ENCODE assay signal across 23 cellular contexts in the genomic region with DNA sequence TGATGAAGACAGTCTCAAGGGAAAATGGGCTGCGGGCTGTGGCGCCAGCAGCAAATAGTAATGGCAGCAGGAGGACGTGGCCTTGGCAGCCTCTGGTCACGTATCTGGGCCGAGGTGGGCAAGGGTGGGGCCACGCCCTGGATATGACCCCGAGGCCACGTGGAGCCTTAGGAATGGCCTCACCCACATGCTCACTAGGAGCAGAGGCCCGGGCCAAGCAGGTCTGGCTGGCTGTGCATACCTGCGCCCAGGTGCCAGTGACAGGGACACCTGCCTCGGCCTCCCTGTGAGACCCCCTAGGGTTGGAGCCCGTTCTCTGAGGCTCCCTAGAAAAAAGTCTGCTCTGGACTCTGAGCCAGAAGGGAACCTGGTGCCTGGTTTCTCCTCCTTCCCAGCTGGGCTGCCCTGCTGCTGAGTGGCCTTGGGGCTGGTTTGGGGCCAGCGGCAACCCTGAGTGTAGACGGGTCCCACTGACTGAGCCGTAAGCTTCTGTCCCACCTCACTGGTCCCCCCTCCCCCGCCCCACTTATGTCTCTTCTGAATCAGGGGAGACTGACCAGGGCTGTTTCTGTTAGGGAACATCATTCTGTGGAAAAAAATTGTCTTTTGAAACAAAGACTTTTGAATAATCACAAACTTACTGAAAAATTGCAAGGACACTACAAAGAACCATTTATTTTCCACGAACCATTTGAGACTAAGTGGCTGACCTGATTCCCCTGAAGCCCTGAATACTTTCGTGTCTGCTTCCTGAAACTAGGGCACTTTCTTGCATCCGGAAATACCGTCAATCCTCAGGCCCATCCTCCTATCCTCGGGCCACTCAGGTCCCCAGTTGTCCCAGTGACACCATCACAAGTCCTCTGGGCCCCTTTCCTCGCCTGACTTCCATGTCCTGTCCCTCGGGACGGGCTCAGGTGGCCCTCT.
DNase-seq lines count a peak whose midpoint lies in the region; ATAC-seq and TF ChIP-seq lines count a peak whose summit lies in the region.
"Had no signal": no experiment of that assay in that cellular context is flagged by ENCODE, and none has a peak within 500 bp of the region (broad histone marks: within the 10 kb centered on the region; RNA-seq: fewer than 3 reads in every experiment).

No MANE protein-coding gene starts in this region.

- TF ChIP-seq CTCF in right atrium auricular region (IDR thresholded peaks at IDR 0.05) = no peak
- TF ChIP-seq CTCF in heart right ventricle (IDR thresholded peaks at IDR 0.05) = no peak
- no peak for TF ChIP-seq CTCF in WERI-Rb-1 (IDR thresholded peaks at IDR 0.05; ENCODE audit: low read depth, low read length)
- TF ChIP-seq CTCF in neural progenitor cell (IDR thresholded peaks at IDR 0.05) = no peak

- no peak overlapping the region for H2AFZ ChIP-seq in neural progenitor cell (replicated peaks)

- peaks cover 0 to 30% of the 10 kb centered on the region in 2 donors for H3K4me1 ChIP-seq in right atrium auricular region
- peaks cover 0 to 35% (median 15%) of the 10 kb centered on the region in 9 donors for H3K4me1 ChIP-seq in heart right ventricle
- peaks cover 11% of the 10 kb centered on the region for H3K4me1 ChIP-seq in neural progenitor cell
- H3K4me1 ChIP-seq: A549, BE2C, prostate gland, thyroid gland had no signal

- H3K27me3 ChIP-seq in right atrium auricular region (no peaks in the 10 kb centered on the region), heart right ventricle (no peaks in the 10 kb centered on the region), WERI-Rb-1 (ENCODE audit: insufficient read depth, low read depth, severe bottlenecking) (no peaks in the 10 kb centered on the region), neural progenitor cell (no peaks in the 10 kb centered on the region), MG63 (no peaks in the 10 kb centered on the region)
- H3K27me3 ChIP-seq: BE2C, thyroid gland had no signal

- peaks cover 3% of the 10 kb centered on the region for H4K20me1 ChIP-seq in neural progenitor cell (ENCODE audit: low read depth)

- no peak overlapping the region for H3K4me2 ChIP-seq in neural progenitor cell
- H3K4me2 ChIP-seq: A549 had no signal

- H3K27me3 Mint-ChIP-seq in neural progenitor cell (ENCODE audit: insufficient read depth, low read depth) = peaks cover 11% of the 10 kb centered on the region
- H3K27me3 Mint-ChIP-seq in stimulated activated naive CD8-positive, alpha-beta T cell treated with anti-CD3 and anti-CD28 coated beads, Interleukin-15, amount 100 ng/mL, for 72 hours = no peaks in the 10 kb centered on the region
- H3K27me3 Mint-ChIP-seq: activated T-cell treated with anti-CD3 and anti-CD28 coated beads, Interleukin-2, amount 50 U/mL, for 24 hours; T-cell had no signal

- DNase-seq in right atrium auricular region (ENCODE audit: low spot score) (no peak), heart right ventricle (no peak), WERI-Rb-1 (no peak), neural progenitor cell (ENCODE audit: low spot score) (no peak), NCI-H187 (lab: John Stamatoyannopoulos, UW) (no peak), hypothalamus (lab: John Stamatoyannopoulos, UW) (no peak), MG63 (no peak)
- DNase-seq in stimulated activated naive CD8-positive, alpha-beta T cell treated with anti-CD3 and anti-CD28 coated beads, Interleukin-15, amount 100 ng/mL, for 72 hours = no peak
- DNase-seq: activated CD8-positive, alpha-beta memory T cell treated with anti-CD3 and anti-CD28 coated beads for 24 hours; activated naive CD4-positive, alpha-beta T cell treated with anti-CD3 and anti-CD28 coated beads for 36 hours; activated T-cell treated with anti-CD3 and anti-CD28 coated beads, Interleukin-2, amount 50 U/mL, for 24 hours; amniotic stem cell; natural killer cell; NCI-H1417 treated with DMSO at 0.1 percent for 48 hours; NCI-H748 treated with DMSO at 0.1 percent for 48 hours; stimulated activated CD4-positive, alpha-beta T cell treated with anti-CD3 and anti-CD28 coated beads, Interleukin-2, amount 100 ng/mL, for 48 hours; stimulated activated naive CD4-positive, alpha-beta T cell treated with Interleukin-2 at 50 U/mL for 16 hours; T-cell; thyroid gland had no signal

- no peak overlapping the region for H3K9ac ChIP-seq in neural progenitor cell

- peaks cover 29% of the 10 kb centered on the region for H3K4me1 Mint-ChIP-seq in neural progenitor cell
- peaks cover 1% of the 10 kb centered on the region for H3K4me1 Mint-ChIP-seq in stimulated activated naive CD8-positive, alpha-beta T cell treated with anti-CD3 and anti-CD28 coated beads, Interleukin-15, amount 100 ng/mL, for 72 hours

- H3F3A ChIP-seq in neural progenitor cell (ENCODE audit: low read depth) = no peaks in the 10 kb centered on the region

- no peak overlapping the region for H3K4me3 Mint-ChIP-seq in neural progenitor cell
- no peak overlapping the region for H3K4me3 Mint-ChIP-seq in stimulated activated naive CD8-positive, alpha-beta T cell treated with anti-CD3 and anti-CD28 coated beads, Interleukin-15, amount 100 ng/mL, for 72 hours
- H3K4me3 Mint-ChIP-seq: activated naive CD4-positive, alpha-beta T cell treated with anti-CD3 and anti-CD28 coated beads for 36 hours; activated T-cell treated with anti-CD3 and anti-CD28 coated beads, Interleukin-2, amount 50 U/mL, for 24 hours; dendritic cell treated with granulocyte-macrophage colony-stimulating factor and Interleukin-4, amounts not matched to agents 40 ng/mL and 50 ng/mL, for 4 days; natural killer cell; T-cell had no signal

- H3K27ac Mint-ChIP-seq in neural progenitor cell = peak overlapping the region; percentile 62
- H3K27ac Mint-ChIP-seq in stimulated activated naive CD8-positive, alpha-beta T cell treated with anti-CD3 and anti-CD28 coated beads, Interleukin-15, amount 100 ng/mL, for 72 hours = peak overlapping the region in 1 of 2 donors; percentile 34
- H3K27ac Mint-ChIP-seq: activated naive CD4-positive, alpha-beta T cell treated with anti-CD3 and anti-CD28 coated beads for 36 hours; activated T-cell treated with anti-CD3 and anti-CD28 coated beads, Interleukin-2, amount 50 U/mL, for 24 hours; dendritic cell treated with granulocyte-macrophage colony-stimulating factor and Interleukin-4, amounts not matched to agents 40 ng/mL and 50 ng/mL, for 4 days; natural killer cell had no signal

- H3K9me3 Mint-ChIP-seq in neural progenitor cell = no peaks in the 10 kb centered on the region
- no peaks in the 10 kb centered on the region for H3K9me3 Mint-ChIP-seq in stimulated activated naive CD8-positive, alpha-beta T cell treated with anti-CD3 and anti-CD28 coated beads, Interleukin-15, amount 100 ng/mL, for 72 hours
- H3K9me3 Mint-ChIP-seq: activated naive CD4-positive, alpha-beta T cell treated with anti-CD3 and anti-CD28 coated beads for 36 hours; activated T-cell treated with anti-CD3 and anti-CD28 coated beads, Interleukin-2, amount 50 U/mL, for 24 hours; dendritic cell treated with granulocyte-macrophage colony-stimulating factor and Interleukin-4, amounts not matched to agents 40 ng/mL and 50 ng/mL, for 4 days; natural killer cell; T-cell had no signal

- H3K9me3 ChIP-seq in right atrium auricular region (no peaks in the 10 kb centered on the region), heart right ventricle (no peaks in the 10 kb centered on the region), WERI-Rb-1 (ENCODE audit: severe bottlenecking) (no peaks in the 10 kb centered on the region), neural progenitor cell (ENCODE audit: low read depth) (no peaks in the 10 kb centered on the region), MG63 (no peaks in the 10 kb centered on the region)
- H3K9me3 ChIP-seq: A549, BE2C, prostate gland, thyroid gland had no signal

- H3K36me3 Mint-ChIP-seq in neural progenitor cell = peaks cover 38% of the 10 kb centered on the region
- H3K36me3 Mint-ChIP-seq: natural killer cell, T-cell had no signal

- H3K36me3 ChIP-seq in right atrium auricular region (peaks cover 9% of the 10 kb centered on the region), heart right ventricle (peaks cover 0 to 20% (median 0%) of the 10 kb centered on the region in 9 donors), WERI-Rb-1 (peaks cover 41% of the 10 kb centered on the region), neural progenitor cell (no peaks in the 10 kb centered on the region), MG63 (no peaks in the 10 kb centered on the region)
- H3K36me3 ChIP-seq: BE2C, prostate gland, thyroid gland had no signal

- no peaks in the 10 kb centered on the region for H3K79me2 ChIP-seq in neural progenitor cell (ENCODE audit: low read depth)

- WGBS in heart right ventricle, 2 donors = 68 to 69% methylated on average over 24 of the region's 24 CpGs

- no peak for ATAC-seq in heart right ventricle
- no peak for ATAC-seq in stimulated activated naive CD8-positive, alpha-beta T cell treated with anti-CD3 and anti-CD28 coated beads, Interleukin-15, amount 100 ng/mL, for 72 hours
- ATAC-seq: A549, natural killer cell, T-cell had no signal

- H3K4me3 ChIP-seq in right atrium auricular region (no peak overlapping the region), heart right ventricle (no peak overlapping the region), WERI-Rb-1 (ENCODE audit: low read depth, low read length) (no peak overlapping the region), neural progenitor cell (no peak overlapping the region), MG63 (no peak overlapping the region)
- H3K4me3 ChIP-seq: A549, prostate gland, thyroid gland had no signal

- intact Hi-C loops in heart right ventricle (cut with DNase I) = no loop called here

- H3K27ac ChIP-seq in right atrium auricular region (peak overlapping the region; percentile 59 to 66), heart right ventricle (no peak overlapping the region), WERI-Rb-1 (peak overlapping the region; percentile 66), neural progenitor cell (no peak overlapping the region)
- H3K27ac ChIP-seq: A549, prostate gland, thyroid gland had no signal

Comparison
In these comparisons a context has a peak if more than half of its experiments do, and no peak if none do; other contexts are left out.
1. H3K27ac ChIP-seq: peak in right atrium auricular region (2 of 2) and WERI-Rb-1 (single experiment); none in heart right ventricle (0 of 10) and neural progenitor cell (single experiment).